ENCODE assay signal across 8 cellular contexts in the genomic region with DNA sequence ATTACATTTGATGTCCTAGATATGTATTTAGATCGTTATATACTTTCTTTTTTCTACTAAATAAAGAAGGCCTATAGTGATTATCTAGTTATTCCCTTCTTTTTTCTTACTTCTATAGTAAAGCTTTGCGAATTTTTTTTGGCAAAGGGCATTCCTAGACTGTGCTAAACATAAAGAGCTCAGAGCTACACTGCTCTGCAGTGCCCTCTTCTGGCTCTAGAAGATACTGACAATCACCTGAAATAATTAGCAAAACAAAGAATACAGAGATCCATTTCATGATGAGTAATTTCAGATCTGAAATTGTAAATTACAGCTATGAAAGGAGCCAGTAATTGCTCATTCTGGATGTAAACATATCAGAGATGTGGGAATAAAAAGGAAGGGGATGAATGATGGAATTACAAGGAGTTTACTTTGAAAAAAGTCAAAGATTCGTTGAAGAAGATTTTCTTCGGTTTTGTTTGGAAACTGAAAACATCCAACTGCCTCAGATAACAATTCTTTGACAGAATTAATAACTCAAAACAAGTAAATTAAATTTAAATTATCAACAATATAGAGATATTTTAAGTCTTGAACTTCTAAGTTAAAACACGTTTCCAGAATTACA.
DNase-seq lines count a peak whose midpoint lies in the region; ATAC-seq and TF ChIP-seq lines count a peak whose summit lies in the region.

No MANE protein-coding gene starts in this region.

- POLR2A ChIA-PET in activated CD4-positive, alpha-beta T cell treated with anti-CD3 and anti-CD28 coated beads, Interleukin-2, amount 10 ng/mL, durations not matched to agents 7 days and 5 days (lab: Charles Lee), result interaction anchor here (0.6 kb wide), 1 partner anchor 408 kb away, joined by 6 read pairs; no protein-coding TSS in a partner anchor

- DNase-seq in NCI-H146 (lab: John Stamatoyannopoulos, UW) (peak; percentile 63), glutamatergic neuron (no peak), gastrocnemius medialis (no peak), T-helper 9 cell (no peak)
- DNase-seq in activated CD4-positive, alpha-beta T cell treated with anti-CD3 and anti-CD28 coated beads, Interleukin-2, amount 10 ng/mL, durations not matched to agents 7 days and 5 days, result peak; percentile 37

- peaks cover 13% of the 10 kb centered on the region for H3K27me3 Mint-ChIP-seq in activated CD4-positive, alpha-beta T cell treated with anti-CD3 and anti-CD28 coated beads, Interleukin-2, amount 10 ng/mL, durations not matched to agents 7 days and 5 days
- no peaks in the 10 kb centered on the region for H3K27me3 Mint-ChIP-seq in glutamatergic neuron (ENCODE audit: unreplicated experiment)

- no peak overlapping the region for H3K27ac ChIP-seq in C4-2B
- no peak overlapping the region for H3K27ac ChIP-seq in gastrocnemius medialis

- H3K36me3 Mint-ChIP-seq in activated CD4-positive, alpha-beta T cell treated with anti-CD3 and anti-CD28 coated beads, Interleukin-2, amount 10 ng/mL, durations not matched to agents 7 days and 5 days (ENCODE audit: low read depth), result no peaks in the 10 kb centered on the region
- H3K36me3 Mint-ChIP-seq in glutamatergic neuron (ENCODE audit: unreplicated experiment), result no peaks in the 10 kb centered on the region

- no peak for TF ChIP-seq POLR2A in gastrocnemius medialis (IDR thresholded peaks at IDR 0.05)

- CTCF ChIA-PET in activated CD4-positive, alpha-beta T cell treated with anti-CD3 and anti-CD28 coated beads, Interleukin-2, amount 10 ng/mL, durations not matched to agents 7 days and 5 days (lab: Charles Lee), result interaction anchor here (0.5 to 1.1 kb wide), 3 partner anchors 146 to 700 kb away, joined by 3 to 4 read pairs (median 3); no protein-coding TSS in a partner anchor

- H3K4me1 Mint-ChIP-seq in activated CD4-positive, alpha-beta T cell treated with anti-CD3 and anti-CD28 coated beads, Interleukin-2, amount 10 ng/mL, durations not matched to agents 7 days and 5 days, result no peaks in the 10 kb centered on the region
- H3K4me1 Mint-ChIP-seq in glutamatergic neuron (ENCODE audit: low read depth, unreplicated experiment), result no peaks in the 10 kb centered on the region

- in situ Hi-C loops in gastrocnemius medialis (cut with MboI; ENCODE audit: low sequenced_read_pairs in 4 of 4), result loop anchor here in 2 of 4 donors (25.0 kb wide), 1 partner anchor 634 kb away; no protein-coding TSS in a partner anchor

- no peaks in the 10 kb centered on the region for H3K9me3 ChIP-seq in gastrocnemius medialis

- TF ChIP-seq CTCF in C4-2B (conservative IDR thresholded peaks at IDR 0.05) (peak; percentile 84), glutamatergic neuron (IDR thresholded peaks at IDR 0.05; ENCODE audit: partially characterized antibody, unreplicated experiment) (peak; percentile 77), gastrocnemius medialis (IDR thresholded peaks at IDR 0.05 in 4 of 5, conservative IDR thresholded peaks at IDR 0.05 in 1 of 5) (peak in 3 of 5 experiments; percentile 32 to 53 (median 44))

- ATAC-seq in GM18502 (IDR thresholded peaks at IDR 0.05; ENCODE audit: poor library complexity, unreplicated experiment) (peak; percentile 88), HG02852 (IDR thresholded peaks at IDR 0.05; ENCODE audit: unreplicated experiment) (peak; percentile 81), gastrocnemius medialis (no peak)

- no peaks in the 10 kb centered on the region for H3K4me1 ChIP-seq in gastrocnemius medialis

- H3K4me3 ChIP-seq in gastrocnemius medialis, result no peak overlapping the region

- H3K36me3 ChIP-seq in gastrocnemius medialis, result no peaks in the 10 kb centered on the region

- intact Hi-C loops in gastrocnemius medialis (cut with DNase I; ENCODE audit: low total_unique reads), result no loop called here

- H3K27ac Mint-ChIP-seq in activated CD4-positive, alpha-beta T cell treated with anti-CD3 and anti-CD28 coated beads, Interleukin-2, amount 10 ng/mL, durations not matched to agents 7 days and 5 days, result no peak overlapping the region
- H3K27ac Mint-ChIP-seq in glutamatergic neuron (ENCODE audit: unreplicated experiment), result no peak overlapping the region

- no peaks in the 10 kb centered on the region for H3K27me3 ChIP-seq in gastrocnemius medialis

- no peaks in the 10 kb centered on the region for H3K9me3 Mint-ChIP-seq in activated CD4-positive, alpha-beta T cell treated with anti-CD3 and anti-CD28 coated beads, Interleukin-2, amount 10 ng/mL, durations not matched to agents 7 days and 5 days
- H3K9me3 Mint-ChIP-seq in glutamatergic neuron (ENCODE audit: unreplicated experiment), result no peaks in the 10 kb centered on the region

- H3K4me3 Mint-ChIP-seq in activated CD4-positive, alpha-beta T cell treated with anti-CD3 and anti-CD28 coated beads, Interleukin-2, amount 10 ng/mL, durations not matched to agents 7 days and 5 days, result no peak overlapping the region
- no peak overlapping the region for H3K4me3 Mint-ChIP-seq in glutamatergic neuron (ENCODE audit: unreplicated experiment)

Comparison
In these comparisons a context has a peak if more than half of its experiments do, and no peak if none do; other contexts are left out.
1. ATAC-seq: peak in GM18502 (single experiment) and HG02852 (single experiment); none in gastrocnemius medialis (0 of 2).
2. DNase-seq: peak in NCI-H146 (single experiment) and activated CD4-positive, alpha-beta T cell treated with anti-CD3 and anti-CD28 coated beads, Interleukin-2, amount 10 ng/mL, durations not matched to agents 7 days and 5 days (single experiment); none in glutamatergic neuron (single experiment), gastrocnemius medialis (0 of 2) and T-helper 9 cell (single experiment).
3. Peak in every context shown above with its lines, with median percentiles within 50 percentile points of each other: CTCF ChIP-seq.